29 cellular contexts compared by ENCODE assay signal in the genomic region with DNA sequence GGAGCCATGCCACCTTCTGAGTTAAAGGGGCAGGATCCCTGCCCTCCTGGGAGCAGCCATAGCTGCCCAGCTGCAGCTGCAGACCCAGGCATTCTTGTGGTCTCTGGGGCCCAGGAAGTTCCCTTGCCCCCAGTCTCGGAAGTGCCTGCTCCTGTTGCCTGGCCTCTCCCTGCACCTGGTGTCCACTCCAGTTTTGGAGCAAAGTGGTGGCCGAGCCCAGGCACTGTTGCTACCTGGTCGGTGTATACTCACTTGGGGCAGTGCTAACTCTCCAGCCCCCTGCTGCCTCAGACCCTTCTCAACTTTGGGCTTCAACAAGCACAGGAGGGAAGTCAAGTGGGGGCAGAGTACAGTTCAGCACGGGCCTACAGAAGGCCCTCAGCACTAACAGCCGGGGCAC.
"Had no signal": no experiment of that assay in that cellular context is flagged by ENCODE, and none has a peak within 500 bp of the region (broad histone marks: within the 10 kb centered on the region; RNA-seq: fewer than 3 reads in every experiment).

No MANE protein-coding gene starts in this region.

- DNase-seq: hypothalamus; islet precursor cell; kidney glomerular epithelial cell; left cardiac atrium; lower lobe of right lung; mammary epithelial cell; mesenchymal stem cell; naive thymus-derived CD8-positive, alpha-beta T cell; occipital lobe; ovary; right lobe of liver; stimulated activated CD4-positive, alpha-beta T cell treated with anti-CD3 and anti-CD28 coated beads, Interleukin-12 subunit alpha, Interleukin-12 subunit beta, amount 100 ng/mL, for 4 hours; stimulated activated CD4-positive, alpha-beta T cell treated with anti-CD3 and anti-CD28 coated beads, Interleukin-15, amount 100 ng/mL, for 24 hours; stimulated activated CD4-positive, alpha-beta T cell treated with anti-CD3 and anti-CD28 coated beads, Interleukin-2, amount 100 ng/mL, for 24 hours; stimulated activated CD4-positive, alpha-beta T cell treated with anti-CD3 and anti-CD28 coated beads, Interleukin-4, amount 100 ng/mL, for 1 hour; stimulated activated naive CD4-positive, alpha-beta T cell treated with Interleukin-2 at 50 U/mL for 16 hours; stimulated activated naive CD8-positive, alpha-beta T cell treated with anti-CD3 and anti-CD28 coated beads, Interleukin-15, amount 100 ng/mL, for 72 hours; substantia nigra; upper lobe of left lung had no signal

- H3K36me3 ChIP-seq: heart left ventricle, lower lobe of right lung, neutrophil, ovary, right atrium auricular region, right lobe of liver, tibial nerve, upper lobe of left lung, vagina had no signal

- H3K27ac Mint-ChIP-seq: naive thymus-derived CD8-positive, alpha-beta T cell; nephron; progenitor cell of endocrine pancreas; stimulated activated naive CD8-positive, alpha-beta T cell treated with anti-CD3 and anti-CD28 coated beads, Interleukin-15, amount 100 ng/mL, for 72 hours had no signal

- H3K36me3 Mint-ChIP-seq: naive thymus-derived CD8-positive, alpha-beta T cell had no signal

- H3K9me3 ChIP-seq: lower lobe of right lung, ovary, right atrium auricular region, right lobe of liver, vagina had no signal

- H3K27me3 Mint-ChIP-seq: naive thymus-derived CD8-positive, alpha-beta T cell; progenitor cell of endocrine pancreas; stimulated activated naive CD8-positive, alpha-beta T cell treated with anti-CD3 and anti-CD28 coated beads, Interleukin-15, amount 100 ng/mL, for 72 hours had no signal

- H3K4me2 ChIP-seq: smooth muscle cell had no signal

- H3K4me3 Mint-ChIP-seq: naive thymus-derived CD8-positive, alpha-beta T cell; nephron; neural crest cell; stimulated activated naive CD8-positive, alpha-beta T cell treated with anti-CD3 and anti-CD28 coated beads, Interleukin-15, amount 100 ng/mL, for 72 hours had no signal

- H3K4me1 ChIP-seq: heart left ventricle, lower lobe of right lung, right atrium auricular region, right lobe of liver, tibial nerve, upper lobe of left lung, vagina had no signal

- H3K27ac ChIP-seq: heart left ventricle, lower lobe of right lung, neutrophil, ovary, right atrium auricular region, right lobe of liver, tibial nerve, upper lobe of left lung, vagina had no signal

- H3K4me1 Mint-ChIP-seq: naive thymus-derived CD8-positive, alpha-beta T cell; nephron; neural crest cell; stimulated activated naive CD8-positive, alpha-beta T cell treated with anti-CD3 and anti-CD28 coated beads, Interleukin-15, amount 100 ng/mL, for 72 hours had no signal

- H3K4me3 ChIP-seq: heart left ventricle, lower lobe of right lung, ovary, right atrium auricular region, right lobe of liver, smooth muscle cell, tibial nerve, upper lobe of left lung, vagina had no signal

- H3K27me3 ChIP-seq: heart left ventricle, neutrophil, ovary, right atrium auricular region, right lobe of liver, tibial nerve, upper lobe of left lung, vagina had no signal

- H3K9me3 Mint-ChIP-seq: nephron, neural crest cell had no signal

- ATAC-seq: heart left ventricle; left cardiac atrium; left lobe of liver; naive thymus-derived CD8-positive, alpha-beta T cell; stimulated activated naive CD8-positive, alpha-beta T cell treated with anti-CD3 and anti-CD28 coated beads, Interleukin-15, amount 100 ng/mL, for 72 hours had no signal
